ENCODE assay signal across 11 cellular contexts in genomic region chr7:73681031-73681430, GRCh38. TPM values are rescaled to one million over a fixed set of nuclear protein-coding genes. Genes with fewer than 3 reads are reported as not detected.
DNase-seq lines count a peak whose midpoint lies in the region; ATAC-seq and TF ChIP-seq lines count a peak whose summit lies in the region.
"Had no signal": no experiment of that assay in that cellular context is flagged by ENCODE, and none has a peak within 500 bp of the region (broad histone marks: within the 10 kb centered on the region; RNA-seq: fewer than 3 reads in every experiment).

No MANE protein-coding gene starts in this region.

- H3K9me3 ChIP-seq in DND-41 (ENCODE audit: insufficient read depth, low read length, severe bottlenecking) (no peaks in the 10 kb centered on the region), MG63 (no peaks in the 10 kb centered on the region)
- H3K9me3 ChIP-seq: vagina had no signal

- no peak overlapping the region for H2AFZ ChIP-seq in DND-41 (ENCODE audit: low read depth, low read length)

- peaks cover 34% of the 10 kb centered on the region for H4K20me1 ChIP-seq in DND-41 (ENCODE audit: insufficient read depth, low read length)

- peak overlapping the region; percentile 41 for H3K27ac Mint-ChIP-seq in nephron progenitor cell

- H3K27ac ChIP-seq in DND-41 (ENCODE audit: low read length): no peak overlapping the region
- H3K27ac ChIP-seq: vagina, WERI-Rb-1 had no signal

- H3K79me2 ChIP-seq in DND-41 (ENCODE audit: insufficient read depth, low read length): peaks cover 70% of the 10 kb centered on the region

- H3K9me3 Mint-ChIP-seq in nephron progenitor cell: no peaks in the 10 kb centered on the region

- H3K36me3 Mint-ChIP-seq in nephron progenitor cell (ENCODE audit: low read depth): peaks cover 26% of the 10 kb centered on the region

- ATAC-seq in DND-41 (ENCODE audit: insufficient read depth, low read depth) (no peak), HG02759 (IDR thresholded peaks at IDR 0.05; ENCODE audit: unreplicated experiment) (no peak), HG03280 (IDR thresholded peaks at IDR 0.05; ENCODE audit: unreplicated experiment) (no peak)

- TF ChIP-seq CTCF in DND-41 (IDR thresholded peaks at IDR 0.05; ENCODE audit: borderline replicate concordance, extremely low read depth, low read length, poor library complexity, severe bottlenecking) (no peak), cardiac fibroblast (IDR thresholded peaks at IDR 0.05; ENCODE audit: low read depth, low read length) (no peak), nephron progenitor cell (IDR thresholded peaks at IDR 0.05) (no peak)

- no peaks in the 10 kb centered on the region for H3K27me3 ChIP-seq in DND-41 (ENCODE audit: insufficient read depth, low read length, poor library complexity)
- H3K27me3 ChIP-seq in MG63: no peaks in the 10 kb centered on the region
- H3K27me3 ChIP-seq: vagina had no signal

- H3K4me3 ChIP-seq in DND-41 (ENCODE audit: low read depth in 1 of 2, low read length in 2 of 2) (peak overlapping the region in 1 of 2 experiments; percentile 79; a peak in 1 of 4 replicates), MG63 (no peak overlapping the region), cardiac fibroblast (replicated peaks in 1 of 2; ENCODE audit: low read depth in 2 of 2, low read length in 2 of 2) (no peak overlapping the region)

- peak overlapping the region; percentile 99 for H3K4me2 ChIP-seq in DND-41 (ENCODE audit: insufficient read depth, low read length)

- H3K36me3 ChIP-seq in DND-41 (ENCODE audit: insufficient read depth, low read length) (peaks cover 36% of the 10 kb centered on the region), MG63 (no peaks in the 10 kb centered on the region)
- H3K36me3 ChIP-seq: vagina had no signal

- H3K27me3 Mint-ChIP-seq in nephron progenitor cell (ENCODE audit: low read depth, poor library complexity): peaks cover 8% of the 10 kb centered on the region

- H3K4me1 ChIP-seq in DND-41 (ENCODE audit: insufficient read depth, low read length): peaks cover 40% of the 10 kb centered on the region

- DNase-seq in DND-41 (no peak), MG63 (peak; percentile 39), cardiac fibroblast (ENCODE audit: low read depth in 2 of 2) (peak; percentile 34 to 57), nephron progenitor cell (no peak), ecto neural progenitor cell (ENCODE audit: low spot score) (no peak), NCI-H1105 (lab: John Stamatoyannopoulos, UW) (no peak)
- DNase-seq: NCI-H524 treated with DMSO at 0.1 percent for 48 hours, WERI-Rb-1 had no signal

- peaks cover 32% of the 10 kb centered on the region for H3K4me1 Mint-ChIP-seq in nephron progenitor cell

- peak overlapping the region; percentile 98 for H3K4me3 Mint-ChIP-seq in nephron progenitor cell

- 0 out of 2 replicates have a peak overlapping the region, but pooled peaks have one; percentile 13 for H3K9ac ChIP-seq in DND-41 (ENCODE audit: low read depth, low read length)

RNA-seq across cellular contexts. Expression of gene DNAJC30, which starts 2.2 kb away (rescaled TPM):
- total RNA-seq in MG63 (2014; rRNA removed; shearing (Covaris generic); ENCODE audit: low replicate concordance): 5.6 and 6.8 TPM in 2 replicates

RNA-seq across cellular contexts. Expression of gene BUD23, which starts 2.4 kb away (rescaled TPM):
- 88.8 and 104 TPM in 2 replicates for total RNA-seq in MG63 (2014; rRNA removed; shearing (Covaris generic); ENCODE audit: low replicate concordance)

RNA-seq across cellular contexts. Expression of gene VPS37D, which starts 13.4 kb away (rescaled TPM):
- total RNA-seq in MG63 (2014; rRNA removed; shearing (Covaris generic); ENCODE audit: low replicate concordance): 1.4 and 2.6 TPM in 2 replicates

RNA-seq across cellular contexts. Expression of gene STX1A, which starts 38.4 kb away (rescaled TPM):
- total RNA-seq in MG63 (2014; rRNA removed; shearing (Covaris generic); ENCODE audit: low replicate concordance): 3.8 and 7.8 TPM in 2 replicates

RNA-seq across cellular contexts. Expression of gene MLXIPL, which starts 56.7 kb away (rescaled TPM):
- total RNA-seq in MG63 (2014; rRNA removed; shearing (Covaris generic); ENCODE audit: low replicate concordance): not detected in 2 replicates

Comparison
In these comparisons a context has a peak if more than half of its experiments do, and no peak if none do; other contexts are left out.
1. DNase-seq: peak in MG63 (single experiment) and cardiac fibroblast (2 of 2); none in DND-41 (single experiment), nephron progenitor cell (single experiment), ecto neural progenitor cell (single experiment) and NCI-H1105 (single experiment).